ENCODE assay signal across 11 cellular contexts in genomic region chr17:7441202-7441705, GRCh38. TPM values are rescaled to one million over a fixed set of nuclear protein-coding genes. Genes with fewer than 3 reads are reported as not detected.
DNase-seq lines count a peak whose midpoint lies in the region; ATAC-seq, FAIRE-seq and TF ChIP-seq lines count a peak whose summit lies in the region.
"Had no signal": no experiment of that assay in that cellular context is flagged by ENCODE, and none has a peak within 500 bp of the region (broad histone marks: within the 10 kb centered on the region; RNA-seq: fewer than 3 reads in every experiment).

No MANE protein-coding gene starts in this region.

- TF ChIP-seq CTCF in HepG2 (CRISPR knock-in tag; IDR thresholded peaks at IDR 0.05) (no peak), right lobe of liver (IDR thresholded peaks at IDR 0.05) (no peak), vagina (IDR thresholded peaks at IDR 0.05) (no peak)

- TF ChIP-seq POLR2A in HepG2 (IDR thresholded peaks at IDR 0.05; ENCODE audit: insufficient read depth in 1 of 2, low read depth in 2 of 2, low read length in 2 of 2) (no peak), right lobe of liver (IDR thresholded peaks at IDR 0.05) (no peak), vagina (IDR thresholded peaks at IDR 0.05) (no peak)

- H3K9me3 ChIP-seq in HepG2 (ENCODE audit: low read length) = no peaks in the 10 kb centered on the region
- H3K9me3 ChIP-seq in right lobe of liver = no peaks in the 10 kb centered on the region
- no peaks in the 10 kb centered on the region for H3K9me3 ChIP-seq in iPS-15b (ENCODE audit: control insufficient read depth, insufficient read depth, low read length)
- H3K9me3 ChIP-seq in vagina = no peaks in the 10 kb centered on the region
- H3K9me3 ChIP-seq: BLaER1 had no signal

- peak overlapping the region; percentile 94 for H3K4me2 ChIP-seq in HepG2 (ENCODE audit: low read depth, low read length)

- H3K9ac ChIP-seq in HepG2 (ENCODE audit: insufficient read depth, low read depth, low read length) (0 out of 2 replicates have a peak overlapping the region, but pooled peaks have one; percentile 68), iPS-15b (ENCODE audit: low read depth, low read length) (peak overlapping the region; percentile 92)
- H3K9ac ChIP-seq: BLaER1 had no signal

- H4K20me1 ChIP-seq in HepG2 (ENCODE audit: insufficient read depth, low read length) = no peaks in the 10 kb centered on the region

- H3K27ac ChIP-seq in HepG2 (ENCODE audit: extremely low read length, insufficient read depth, low read length) = no peak overlapping the region
- no peak overlapping the region for H3K27ac ChIP-seq in right lobe of liver
- peak overlapping the region; percentile 81 for H3K27ac ChIP-seq in vagina
- H3K27ac ChIP-seq: BLaER1 had no signal

- CTCF ChIA-PET in HepG2 (lab: Yijun Ruan, JAX; ENCODE audit: low intra/inter-chr PET ratio, low total read pairs) = interaction anchor here (0.6 kb wide), 1 partner anchor 120 kb away, joined by 3 read pairs; no protein-coding TSS in a partner anchor

- POLR2A ChIA-PET in HepG2 (lab: Yijun Ruan, JAX) = interaction anchor here (1.3 to 2.8 kb wide), 5 partner anchors 34 to 47 kb away, joined by 4 to 21 read pairs (median 7); partner anchors contain the start of genes PLSCR3, TMEM256 and ZBTB4

- TF ChIP-seq EP300 in HepG2 (IDR thresholded peaks at IDR 0.05; ENCODE audit: low read depth in 2 of 2, low read length in 2 of 2) = no peak
- TF ChIP-seq EP300 in HepG2 (CRISPR knock-in tag; IDR thresholded peaks at IDR 0.05; ENCODE audit: borderline replicate concordance) = no peak

- DNase-seq in HepG2 (ENCODE audit: low spot score) = no peak
- no peak for DNase-seq in right lobe of liver
- DNase-seq in vagina (ENCODE audit: extremely low spot score in 2 of 2) = no peak
- no peak for DNase-seq in D341Med (ENCODE audit: low spot score)
- DNase-seq: activated T-cell treated with anti-CD3 and anti-CD28 coated beads, Interleukin-2, amount 50 U/mL, for 1 hour; NCI-H187 treated with DMSO at 0.1 percent for 48 hours had no signal

- TF ChIP-seq RAD21 in HepG2 (CRISPR knock-in tag; IDR thresholded peaks at IDR 0.05) = no peak

- H3K79me2 ChIP-seq in HepG2 (ENCODE audit: insufficient read depth, low read length) = no peaks in the 10 kb centered on the region

- H3K36me3 ChIP-seq in HepG2 (replicated peaks in 1 of 2; ENCODE audit: control insufficient read depth in 1 of 2, insufficient read depth in 2 of 2, low read length in 2 of 2) = no peaks in the 10 kb centered on the region
- no peaks in the 10 kb centered on the region for H3K36me3 ChIP-seq in right lobe of liver
- H3K36me3 ChIP-seq in iPS-15b (ENCODE audit: control insufficient read depth, insufficient read depth, low read length) = peaks cover 2% of the 10 kb centered on the region
- no peaks in the 10 kb centered on the region for H3K36me3 ChIP-seq in vagina
- H3K36me3 ChIP-seq: BLaER1 had no signal

- H3K4me1 ChIP-seq in HepG2 (ENCODE audit: insufficient read depth, low read length) (peaks cover 60% of the 10 kb centered on the region), right lobe of liver (peaks cover 0 to 36% (median 10%) of the 10 kb centered on the region in 4 donors), iPS-15b (ENCODE audit: control insufficient read depth, insufficient read depth, low read length) (peaks cover 17% of the 10 kb centered on the region), vagina (peaks cover 70% of the 10 kb centered on the region)

- intact Hi-C loops in HepG2 (cut with micrococcal nuclease; ENCODE audit: unreplicated experiment) (no loop called here), right lobe of liver (cut with DNase I) (no loop called here), vagina (cut with DNase I) (no loop called here)

- in situ Hi-C loops in HepG2 (cut with HindIII; ENCODE audit: extremely low pct_ligation_motif_present, low pct_unique_long_range_greater_than_20kb) = no loop called here

- FAIRE-seq in HepG2 (lab: Jason Lieb, UNC) = no peak
- FAIRE-seq: TTC549 had no signal

- H3K4me3 ChIP-seq in HepG2 (replicated peaks in 1 of 3; ENCODE audit: insufficient read depth in 1 of 3, low read depth in 2 of 3, low read length in 3 of 3) = peak overlapping the region in 1 of 3 experiments; percentile 80; a peak in 3 of 6 replicates
- H3K4me3 ChIP-seq in right lobe of liver = no peak overlapping the region
- peak overlapping the region; percentile 87 for H3K4me3 ChIP-seq in iPS-15b (ENCODE audit: low read depth, low read length)
- H3K4me3 ChIP-seq in vagina = no peak overlapping the region

- WGBS in HepG2 (ENCODE audit: low lambda C conversion rate) = 48% methylated on average over 8 of the region's 8 CpGs
- 89% methylated on average over 8 of the region's 8 CpGs for WGBS in right lobe of liver (ENCODE audit: insufficient coverage, low coverage, low lambda C conversion rate, missing lambda C conversion rate)

- no TSS peak for BruUV-seq in HepG2 (replicated peaks; lab: Mats Ljungman, UMichigan)

- H2AFZ ChIP-seq in HepG2 (ENCODE audit: low read length) = no peak overlapping the region

- no peak for ATAC-seq in HepG2
- no peak for ATAC-seq in right lobe of liver
- ATAC-seq in GM21447 (IDR thresholded peaks at IDR 0.05; ENCODE audit: unreplicated experiment) = no peak
- ATAC-seq: natural killer cell had no signal

- H3K27me3 ChIP-seq in HepG2 (ENCODE audit: control insufficient read depth in 1 of 2, insufficient read depth in 2 of 2, low read length in 2 of 2) = peaks cover 6 to 27% of the 10 kb centered on the region in 2 experiments; a peak in 4 of 5 replicates
- no peaks in the 10 kb centered on the region for H3K27me3 ChIP-seq in right lobe of liver
- peaks cover 25% of the 10 kb centered on the region for H3K27me3 ChIP-seq in iPS-15b (ENCODE audit: control insufficient read depth, insufficient read depth, low read length)
- H3K27me3 ChIP-seq in vagina = no peaks in the 10 kb centered on the region

RNA-seq across cellular contexts. Expression of gene FGF11, which starts 1.9 kb away (rescaled TPM):
- total RNA-seq in HepG2 (2016; rRNA removed; fragmentation: Illumina TruSeq; extraction: Trizol) (0.20 and 0.55 TPM in 2 replicates), right lobe of liver (under 1 TPM in 5 of 6 experiments, not detected in 1; 0.37 to 0.84 (median 0.68) TPM), vagina (10.8 TPM)
- total RNA-seq in HepG2 (2016; cell fraction: cytosol; rRNA removed; fragmentation: Illumina TruSeq; extraction: Trizol; ENCODE audit: low read depth) = 0.35 and 0.40 TPM in 2 replicates
- total RNA-seq in HepG2 (2016; cell fraction: insoluble cytoplasmic fraction; rRNA removed; fragmentation: Illumina TruSeq; extraction: Trizol) = 0.22 and 0.37 TPM in 2 replicates
- total RNA-seq in HepG2 (2016; cell fraction: membrane; rRNA removed; fragmentation: Illumina TruSeq; extraction: Trizol) = 0.52 and 0.77 TPM in 2 replicates
- total RNA-seq in HepG2 (2016; cell fraction: nucleus; rRNA removed; fragmentation: Illumina TruSeq; extraction: Trizol) = 0.13 and 0.53 TPM in 2 replicates
- polyA plus RNA-seq in HepG2 (2011; rRNA removed) = 7.0 and 7.6 TPM in 2 replicates
- 4.4 and 5.5 TPM in 2 replicates for polyA plus RNA-seq in HepG2 (2011; cell fraction: cytosol; rRNA removed)
- 11.9 and 12.6 TPM in 2 replicates for polyA plus RNA-seq in HepG2 (2011; cell fraction: nucleus; rRNA removed)
- 4.0 and 6.3 TPM in 2 replicates for polyA plus RNA-seq in HepG2 (2012)
- 0.61 and 0.87 TPM in 2 replicates for polyA plus RNA-seq in HepG2 (2016; cell fraction: cytosol; fragmentation: Illumina TruSeq; extraction: Trizol; ENCODE audit: low read depth)
- 0.62 and 1.0 TPM in 2 replicates for polyA plus RNA-seq in HepG2 (2016; cell fraction: insoluble cytoplasmic fraction; fragmentation: Illumina TruSeq; extraction: Trizol; ENCODE audit: low read depth)
- polyA plus RNA-seq in HepG2 (2016; cell fraction: membrane; fragmentation: Illumina TruSeq; extraction: Trizol; ENCODE audit: low read depth) = 1.2 TPM in 2 replicates
- 1.1 and 1.6 TPM in 2 replicates for polyA plus RNA-seq in HepG2 (2016; cell fraction: nucleus; fragmentation: Illumina TruSeq; extraction: Trizol; ENCODE audit: insufficient read depth, low read depth)
- polyA minus RNA-seq in HepG2 (2011; rRNA and poly(A)+ RNA removed; ENCODE audit: low replicate concordance) = 3.3 and 7.7 TPM in 2 replicates
- 2.0 and 2.3 TPM in 2 replicates for polyA minus RNA-seq in HepG2 (2011; cell fraction: cytosol; rRNA and poly(A)+ RNA removed)
- polyA minus RNA-seq in HepG2 (2011; cell fraction: nucleus; rRNA and poly(A)+ RNA removed) = 1.1 and 1.2 TPM in 2 replicates

RNA-seq across cellular contexts. Expression of gene CHRNB1, which starts 3.6 kb away (rescaled TPM):
- total RNA-seq in HepG2 (2016; rRNA removed; fragmentation: Illumina TruSeq; extraction: Trizol) = 3.6 and 5.4 TPM in 2 replicates
- total RNA-seq in HepG2 (2016; cell fraction: cytosol; rRNA removed; fragmentation: Illumina TruSeq; extraction: Trizol; ENCODE audit: low read depth) = 2.0 and 3.3 TPM in 2 replicates
- total RNA-seq in HepG2 (2016; cell fraction: insoluble cytoplasmic fraction; rRNA removed; fragmentation: Illumina TruSeq; extraction: Trizol) = 3.8 and 6.3 TPM in 2 replicates
- 5.4 and 5.7 TPM in 2 replicates for total RNA-seq in HepG2 (2016; cell fraction: membrane; rRNA removed; fragmentation: Illumina TruSeq; extraction: Trizol)
- 4.3 and 6.2 TPM in 2 replicates for total RNA-seq in HepG2 (2016; cell fraction: nucleus; rRNA removed; fragmentation: Illumina TruSeq; extraction: Trizol)
- 33.7 and 39.6 TPM in 2 replicates for polyA plus RNA-seq in HepG2 (2011; rRNA removed)
- 31.4 and 33.2 TPM in 2 replicates for polyA plus RNA-seq in HepG2 (2011; cell fraction: cytosol; rRNA removed)
- 39.4 and 43.0 TPM in 2 replicates for polyA plus RNA-seq in HepG2 (2011; cell fraction: nucleus; rRNA removed)
- 19.3 and 22.8 TPM in 2 replicates for polyA plus RNA-seq in HepG2 (2012)
- 4.4 and 6.0 TPM in 2 replicates for polyA plus RNA-seq in HepG2 (2016; cell fraction: cytosol; fragmentation: Illumina TruSeq; extraction: Trizol; ENCODE audit: low read depth)
- polyA plus RNA-seq in HepG2 (2016; cell fraction: insoluble cytoplasmic fraction; fragmentation: Illumina TruSeq; extraction: Trizol; ENCODE audit: low read depth) = 10.0 and 13.6 TPM in 2 replicates
- 9.9 and 11.0 TPM in 2 replicates for polyA plus RNA-seq in HepG2 (2016; cell fraction: membrane; fragmentation: Illumina TruSeq; extraction: Trizol; ENCODE audit: low read depth)
- 23.1 and 25.7 TPM in 2 replicates for polyA plus RNA-seq in HepG2 (2016; cell fraction: nucleus; fragmentation: Illumina TruSeq; extraction: Trizol; ENCODE audit: insufficient read depth, low read depth)
- polyA minus RNA-seq in HepG2 (2011; rRNA and poly(A)+ RNA removed; ENCODE audit: low replicate concordance) = 2.6 and 35.4 TPM in 2 replicates
- polyA minus RNA-seq in HepG2 (2011; cell fraction: cytosol; rRNA and poly(A)+ RNA removed) = 6.4 and 7.2 TPM in 2 replicates
- 9.0 and 9.9 TPM in 2 replicates for polyA minus RNA-seq in HepG2 (2011; cell fraction: nucleus; rRNA and poly(A)+ RNA removed)
- 10 to 100 TPM in 2 of 6 experiments, 1 to 10 TPM in 4; 6.0 to 12.3 (median 8.2) TPM for total RNA-seq in right lobe of liver
- 5.9 TPM for total RNA-seq in vagina

RNA-seq across cellular contexts. Expression of gene TMEM102, which starts 6.0 kb away (rescaled TPM):
- total RNA-seq in HepG2 (2016; rRNA removed; fragmentation: Illumina TruSeq; extraction: Trizol) (2.0 and 3.1 TPM in 2 replicates), right lobe of liver (1 to 10 TPM; 2.3 to 8.4 (median 4.0) TPM), vagina (9.8 TPM)
- 0.10 and 0.18 TPM in 2 replicates for total RNA-seq in HepG2 (2016; cell fraction: cytosol; rRNA removed; fragmentation: Illumina TruSeq; extraction: Trizol; ENCODE audit: low read depth)
- total RNA-seq in HepG2 (2016; cell fraction: insoluble cytoplasmic fraction; rRNA removed; fragmentation: Illumina TruSeq; extraction: Trizol) = 1.7 and 3.1 TPM in 2 replicates
- total RNA-seq in HepG2 (2016; cell fraction: membrane; rRNA removed; fragmentation: Illumina TruSeq; extraction: Trizol) = 0.15 and 0.62 TPM in 2 replicates
- 1.6 and 2.4 TPM in 2 replicates for total RNA-seq in HepG2 (2016; cell fraction: nucleus; rRNA removed; fragmentation: Illumina TruSeq; extraction: Trizol)
- polyA plus RNA-seq in HepG2 (2011; rRNA removed) = 1.6 and 2.8 TPM in 2 replicates
- 1.5 and 2.3 TPM in 2 replicates for polyA plus RNA-seq in HepG2 (2011; cell fraction: cytosol; rRNA removed)
- 4.4 and 4.5 TPM in 2 replicates for polyA plus RNA-seq in HepG2 (2011; cell fraction: nucleus; rRNA removed)
- polyA plus RNA-seq in HepG2 (2012) = 2.1 and 3.0 TPM in 2 replicates
- 0.12 and 0.27 TPM in 2 replicates for polyA plus RNA-seq in HepG2 (2016; cell fraction: cytosol; fragmentation: Illumina TruSeq; extraction: Trizol; ENCODE audit: low read depth)
- polyA plus RNA-seq in HepG2 (2016; cell fraction: insoluble cytoplasmic fraction; fragmentation: Illumina TruSeq; extraction: Trizol; ENCODE audit: low read depth) = 1.5 and 1.8 TPM in 2 replicates
- polyA plus RNA-seq in HepG2 (2016; cell fraction: membrane; fragmentation: Illumina TruSeq; extraction: Trizol; ENCODE audit: low read depth) = 0.18 and 0.31 TPM in 2 replicates
- polyA plus RNA-seq in HepG2 (2016; cell fraction: nucleus; fragmentation: Illumina TruSeq; extraction: Trizol; ENCODE audit: insufficient read depth, low read depth) = 3.5 and 3.8 TPM in 2 replicates
- polyA minus RNA-seq in HepG2 (2011; rRNA and poly(A)+ RNA removed; ENCODE audit: low replicate concordance) = 4.3 and 4.8 TPM in 2 replicates
- 2.1 and 2.3 TPM in 2 replicates for polyA minus RNA-seq in HepG2 (2011; cell fraction: cytosol; rRNA and poly(A)+ RNA removed)
- 1.9 and 2.4 TPM in 2 replicates for polyA minus RNA-seq in HepG2 (2011; cell fraction: nucleus; rRNA and poly(A)+ RNA removed)

RNA-seq across cellular contexts. Expression of gene SPEM3, which starts 12.6 kb away (rescaled TPM):
- total RNA-seq in HepG2 (2016; rRNA removed; fragmentation: Illumina TruSeq; extraction: Trizol) (not detected in 2 replicates), right lobe of liver (not detected), vagina (not detected)
- not detected in 2 replicates for total RNA-seq in HepG2 (2016; cell fraction: cytosol; rRNA removed; fragmentation: Illumina TruSeq; extraction: Trizol; ENCODE audit: low read depth)
- not detected in 2 replicates for total RNA-seq in HepG2 (2016; cell fraction: insoluble cytoplasmic fraction; rRNA removed; fragmentation: Illumina TruSeq; extraction: Trizol)
- total RNA-seq in HepG2 (2016; cell fraction: membrane; rRNA removed; fragmentation: Illumina TruSeq; extraction: Trizol) = not detected in 2 replicates
- total RNA-seq in HepG2 (2016; cell fraction: nucleus; rRNA removed; fragmentation: Illumina TruSeq; extraction: Trizol) = not detected in 2 replicates
- not detected in 2 replicates for polyA plus RNA-seq in HepG2 (2011; rRNA removed)
- not detected in 2 replicates for polyA plus RNA-seq in HepG2 (2011; cell fraction: cytosol; rRNA removed)
- polyA plus RNA-seq in HepG2 (2011; cell fraction: nucleus; rRNA removed) = not detected in 2 replicates
- not detected in 2 replicates for polyA plus RNA-seq in HepG2 (2012)
- not detected in 2 replicates for polyA plus RNA-seq in HepG2 (2016; cell fraction: cytosol; fragmentation: Illumina TruSeq; extraction: Trizol; ENCODE audit: low read depth)
- not detected in 2 replicates for polyA plus RNA-seq in HepG2 (2016; cell fraction: insoluble cytoplasmic fraction; fragmentation: Illumina TruSeq; extraction: Trizol; ENCODE audit: low read depth)
- not detected in 2 replicates for polyA plus RNA-seq in HepG2 (2016; cell fraction: membrane; fragmentation: Illumina TruSeq; extraction: Trizol; ENCODE audit: low read depth)
- polyA plus RNA-seq in HepG2 (2016; cell fraction: nucleus; fragmentation: Illumina TruSeq; extraction: Trizol; ENCODE audit: insufficient read depth, low read depth) = not detected in 2 replicates
- not detected in 2 replicates for polyA minus RNA-seq in HepG2 (2011; rRNA and poly(A)+ RNA removed; ENCODE audit: low replicate concordance)
- not detected in 2 replicates for polyA minus RNA-seq in HepG2 (2011; cell fraction: cytosol; rRNA and poly(A)+ RNA removed)
- polyA minus RNA-seq in HepG2 (2011; cell fraction: nucleus; rRNA and poly(A)+ RNA removed) = not detected in 2 replicates
- total RNA-seq: natural killer cell had no signal

RNA-seq across cellular contexts. Expression of gene SPEM2, which starts 15.8 kb away (rescaled TPM):
- not detected in 2 replicates for total RNA-seq in HepG2 (2016; rRNA removed; fragmentation: Illumina TruSeq; extraction: Trizol)
- not detected in 2 replicates for total RNA-seq in HepG2 (2016; cell fraction: cytosol; rRNA removed; fragmentation: Illumina TruSeq; extraction: Trizol; ENCODE audit: low read depth)
- total RNA-seq in HepG2 (2016; cell fraction: insoluble cytoplasmic fraction; rRNA removed; fragmentation: Illumina TruSeq; extraction: Trizol) = not detected in 2 replicates
- not detected in 2 replicates for total RNA-seq in HepG2 (2016; cell fraction: membrane; rRNA removed; fragmentation: Illumina TruSeq; extraction: Trizol)
- not detected in 2 replicates for total RNA-seq in HepG2 (2016; cell fraction: nucleus; rRNA removed; fragmentation: Illumina TruSeq; extraction: Trizol)
- polyA plus RNA-seq in HepG2 (2011; rRNA removed) = not detected in 2 replicates
- not detected in 2 replicates for polyA plus RNA-seq in HepG2 (2011; cell fraction: cytosol; rRNA removed)
- not detected in 2 replicates for polyA plus RNA-seq in HepG2 (2011; cell fraction: nucleus; rRNA removed)
- not detected in 2 replicates for polyA plus RNA-seq in HepG2 (2012)
- not detected in 2 replicates for polyA plus RNA-seq in HepG2 (2016; cell fraction: cytosol; fragmentation: Illumina TruSeq; extraction: Trizol; ENCODE audit: low read depth)
- not detected in 2 replicates for polyA plus RNA-seq in HepG2 (2016; cell fraction: insoluble cytoplasmic fraction; fragmentation: Illumina TruSeq; extraction: Trizol; ENCODE audit: low read depth)
- not detected in 2 replicates for polyA plus RNA-seq in HepG2 (2016; cell fraction: membrane; fragmentation: Illumina TruSeq; extraction: Trizol; ENCODE audit: low read depth)
- not detected in 2 replicates for polyA plus RNA-seq in HepG2 (2016; cell fraction: nucleus; fragmentation: Illumina TruSeq; extraction: Trizol; ENCODE audit: insufficient read depth, low read depth)
- polyA minus RNA-seq in HepG2 (2011; rRNA and poly(A)+ RNA removed; ENCODE audit: low replicate concordance) = not detected in 2 replicates
- not detected in 2 replicates for polyA minus RNA-seq in HepG2 (2011; cell fraction: cytosol; rRNA and poly(A)+ RNA removed)
- polyA minus RNA-seq in HepG2 (2011; cell fraction: nucleus; rRNA and poly(A)+ RNA removed) = not detected in 2 replicates
- total RNA-seq in right lobe of liver = not detected
- not detected for total RNA-seq in vagina
- total RNA-seq: natural killer cell had no signal
